11 cellular contexts compared by ENCODE assay signal in genomic region chr11:104898685-104899013, GRCh38. TPM values are rescaled to one million over a fixed set of nuclear protein-coding genes. Genes with fewer than 3 reads are reported as not detected.
DNase-seq lines count a peak whose midpoint lies in the region; ATAC-seq and TF ChIP-seq lines count a peak whose summit lies in the region.
"Had no signal": no experiment of that assay in that cellular context is flagged by ENCODE, and none has a peak within 500 bp of the region (broad histone marks: within the 10 kb centered on the region; RNA-seq: fewer than 3 reads in every experiment).

No MANE protein-coding gene starts in this region.

- 55 to 77% methylated on average over 1 of the region's 1 CpG for WGBS in body of pancreas, 2 donors
- 58 to 71% methylated on average over 1 of the region's 1 CpG for WGBS in testis, 2 donors

- intact Hi-C loops in body of pancreas (cut with DNase I), result no loop called here
- intact Hi-C loops in testis (cut with DNase I; ENCODE audit: low total_unique reads), result no loop called here

- DNase-seq in body of pancreas (no peak), memory B cell (ENCODE audit: low spot score in 2 of 2) (no peak), testis (no peak), DMS 273 treated with DMSO at 0.1 percent for 48 hours (lab: John Stamatoyannopoulos, UW) (no peak)
- DNase-seq in T-helper 2 cell treated with Interferon-gamma antibody and Interleukin-4, amounts not matched to agents 5 μg/mL and 100 μg/mL, for 36 hours (ENCODE audit: low spot score), result no peak
- DNase-seq: NCI-H446 treated with DMSO at 0.1 percent for 48 hours, SW 1271 had no signal

- H3K9me3 ChIP-seq in body of pancreas (no peaks in the 10 kb centered on the region), testis (no peaks in the 10 kb centered on the region)

- H3K9me3 Mint-ChIP-seq in memory B cell, result no peaks in the 10 kb centered on the region
- peaks cover 5% of the 10 kb centered on the region for H3K9me3 Mint-ChIP-seq in T-helper 2 cell treated with Interferon-gamma antibody and Interleukin-4, amounts not matched to agents 5 μg/mL and 100 μg/mL, for 36 hours

- H3K4me3 ChIP-seq in body of pancreas, result no peak overlapping the region
- peak overlapping the region in 1 of 2 donors; percentile 31 for H3K4me3 ChIP-seq in testis
- H3K4me3 ChIP-seq: K562 had no signal

- peak; percentile 1 for ATAC-seq in HG03159 (IDR thresholded peaks at IDR 0.05; ENCODE audit: unreplicated experiment)
- peak; percentile 30 for ATAC-seq in body of pancreas
- ATAC-seq in memory B cell (ENCODE audit: low read depth), result no peak
- no peak for ATAC-seq in HG03280 (IDR thresholded peaks at IDR 0.05; ENCODE audit: unreplicated experiment)
- ATAC-seq: K562 had no signal

- peaks cover 22% of the 10 kb centered on the region for H3K4me1 Mint-ChIP-seq in memory B cell
- H3K4me1 Mint-ChIP-seq in T-helper 2 cell treated with Interferon-gamma antibody and Interleukin-4, amounts not matched to agents 5 μg/mL and 100 μg/mL, for 36 hours (ENCODE audit: low read depth), result peaks cover 14% of the 10 kb centered on the region

- TF ChIP-seq POLR2A in body of pancreas (IDR thresholded peaks at IDR 0.05) (no peak), testis (IDR thresholded peaks at IDR 0.05) (no peak)

- H3K27ac ChIP-seq in body of pancreas (peak overlapping the region in 2 of 4 donors; percentile 1 to 32), testis (peak overlapping the region; percentile 5 to 81)

- H3K27ac Mint-ChIP-seq in memory B cell, result peak overlapping the region; percentile 81
- H3K27ac Mint-ChIP-seq in T-helper 2 cell treated with Interferon-gamma antibody and Interleukin-4, amounts not matched to agents 5 μg/mL and 100 μg/mL, for 36 hours, result no peak overlapping the region

- TF ChIP-seq CTCF in body of pancreas (IDR thresholded peaks at IDR 0.05) (no peak), testis (IDR thresholded peaks at IDR 0.05) (no peak)

- H3K4me3 Mint-ChIP-seq in memory B cell, result no peak overlapping the region
- no peak overlapping the region for H3K4me3 Mint-ChIP-seq in T-helper 2 cell treated with Interferon-gamma antibody and Interleukin-4, amounts not matched to agents 5 μg/mL and 100 μg/mL, for 36 hours

- no peaks in the 10 kb centered on the region for H3K4me1 ChIP-seq in body of pancreas
- no peaks in the 10 kb centered on the region for H3K4me1 ChIP-seq in testis

- H3K36me3 Mint-ChIP-seq in memory B cell, result peaks cover 2% of the 10 kb centered on the region
- H3K36me3 Mint-ChIP-seq in T-helper 2 cell treated with Interferon-gamma antibody and Interleukin-4, amounts not matched to agents 5 μg/mL and 100 μg/mL, for 36 hours (ENCODE audit: low read depth), result no peaks in the 10 kb centered on the region

- H3K36me3 ChIP-seq in body of pancreas (replicated peaks in 1 of 2; ENCODE audit: insufficient read depth in 1 of 2, low read depth in 2 of 2), result no peaks in the 10 kb centered on the region
- no peaks in the 10 kb centered on the region for H3K36me3 ChIP-seq in testis (ENCODE audit: low read depth, missing control alignments)

- H3K27me3 ChIP-seq in body of pancreas, result no peaks in the 10 kb centered on the region
- no peaks in the 10 kb centered on the region for H3K27me3 ChIP-seq in testis

- no peaks in the 10 kb centered on the region for H3K27me3 Mint-ChIP-seq in memory B cell
- H3K27me3 Mint-ChIP-seq in T-helper 2 cell treated with Interferon-gamma antibody and Interleukin-4, amounts not matched to agents 5 μg/mL and 100 μg/mL, for 36 hours (ENCODE audit: low read depth), result peaks cover 3% of the 10 kb centered on the region

RNA-seq across cellular contexts. Expression of gene CASP12, which starts 0.4 kb away (rescaled TPM):
- total RNA-seq in body of pancreas (1 to 10 TPM; 1.6 to 3.6 TPM), testis (under 1 TPM; 0.31 to 0.94 TPM)
- polyA plus RNA-seq in testis (ENCODE audit: insufficient read depth, low read depth, low replicate concordance), result not detected
- total RNA-seq: K562, kidney epithelial cell had no signal
- polyA plus RNA-seq: K562 had no signal

Comparison
In these comparisons a context has a peak if more than half of its experiments do, and no peak if none do; other contexts are left out.
1. ATAC-seq: peak in HG03159 (single experiment) and body of pancreas (single experiment); none in memory B cell (single experiment) and HG03280 (single experiment).